Comparison of ENCODE assay signal across 1 cellular context in genomic region chr4:39510348-39510929, GRCh38.
TF ChIP-seq lines count a peak whose summit lies in the region.

No MANE protein-coding gene starts in this region.

TF ChIP-seq in endothelial cell of umbilical vein, 7 proteins besides CTCF, POLR2A, EP300 and RAD21:
- TF ChIP-seq GATA2 (IDR thresholded peaks at IDR 0.05; ENCODE audit: insufficient read depth, insufficient read length, low read depth, low read length), result no peak
- TF ChIP-seq MYC (IDR thresholded peaks at IDR 0.05; ENCODE audit: low read depth, low read length), result no peak
- TF ChIP-seq EZH2 (IDR thresholded peaks at IDR 0.05; ENCODE audit: borderline replicate concordance, low read depth, low read length, severe bottlenecking), result no peak
- no peak for TF ChIP-seq MAX (IDR thresholded peaks at IDR 0.05; ENCODE audit: insufficient read depth, insufficient read length)
- TF ChIP-seq JUN (IDR thresholded peaks at IDR 0.05; ENCODE audit: borderline replicate concordance, insufficient read depth, insufficient read length, low read depth), result no peak
- no peak for TF ChIP-seq FOS (IDR thresholded peaks at IDR 0.05; ENCODE audit: borderline replicate concordance, insufficient read depth, low read length)
